Comparison of ENCODE assay signal across 8 cellular contexts in genomic region chr1:13930151-13930550, GRCh38.
DNase-seq lines count a peak whose midpoint lies in the region; ATAC-seq and TF ChIP-seq lines count a peak whose summit lies in the region.
"Had no signal": no experiment of that assay in that cellular context is flagged by ENCODE, and none has a peak within 500 bp of the region (broad histone marks: within the 10 kb centered on the region; RNA-seq: fewer than 3 reads in every experiment).

No MANE protein-coding gene starts in this region.

- peaks cover 13% of the 10 kb centered on the region for H3K27me3 Mint-ChIP-seq in activated naive CD4-positive, alpha-beta T cell treated with anti-CD3 and anti-CD28 coated beads, Interleukin-2, amount 10 ng/mL, durations not matched to agents 7 days and 5 days
- H3K27me3 Mint-ChIP-seq in progenitor cell of endocrine pancreas, result peaks cover 39% of the 10 kb centered on the region

- H3K4me3 Mint-ChIP-seq in activated naive CD4-positive, alpha-beta T cell treated with anti-CD3 and anti-CD28 coated beads, Interleukin-2, amount 10 ng/mL, durations not matched to agents 7 days and 5 days, result no peak overlapping the region
- no peak overlapping the region for H3K4me3 Mint-ChIP-seq in progenitor cell of endocrine pancreas (ENCODE audit: low read depth)

- H3K36me3 Mint-ChIP-seq in activated naive CD4-positive, alpha-beta T cell treated with anti-CD3 and anti-CD28 coated beads, Interleukin-2, amount 10 ng/mL, durations not matched to agents 7 days and 5 days, result no peaks in the 10 kb centered on the region
- H3K36me3 Mint-ChIP-seq in progenitor cell of endocrine pancreas (ENCODE audit: insufficient read depth), result no peaks in the 10 kb centered on the region

- ATAC-seq in HG02571 (IDR thresholded peaks at IDR 0.05; ENCODE audit: unreplicated experiment), result no peak

- H3K27ac Mint-ChIP-seq in activated naive CD4-positive, alpha-beta T cell treated with anti-CD3 and anti-CD28 coated beads, Interleukin-2, amount 10 ng/mL, durations not matched to agents 7 days and 5 days, result no peak overlapping the region
- H3K27ac Mint-ChIP-seq in progenitor cell of endocrine pancreas, result no peak overlapping the region

- TF ChIP-seq CTCF in GM12873 (IDR thresholded peaks at IDR 0.05; ENCODE audit: insufficient read depth, low read depth, low read length, missing control alignments) (peak; percentile 81), LNCAP (IDR thresholded peaks at IDR 0.05) (peak; percentile 39; the same call in 1 of the 2 replicates), progenitor cell of endocrine pancreas (IDR thresholded peaks at IDR 0.05; ENCODE audit: unreplicated experiment) (peak; percentile 51)

- no peaks in the 10 kb centered on the region for H3K4me1 Mint-ChIP-seq in activated naive CD4-positive, alpha-beta T cell treated with anti-CD3 and anti-CD28 coated beads, Interleukin-2, amount 10 ng/mL, durations not matched to agents 7 days and 5 days
- no peaks in the 10 kb centered on the region for H3K4me1 Mint-ChIP-seq in progenitor cell of endocrine pancreas (ENCODE audit: low read depth)

- CTCF ChIA-PET in activated naive CD4-positive, alpha-beta T cell treated with anti-CD3 and anti-CD28 coated beads, Interleukin-2, amount 10 ng/mL, durations not matched to agents 7 days and 5 days (lab: Charles Lee), result interaction anchor here (0.7 kb wide), 1 partner anchor 116 kb away, joined by 3 read pairs; no protein-coding TSS in a partner anchor

- peak; percentile 49 for DNase-seq in activated naive CD4-positive, alpha-beta T cell treated with anti-CD3 and anti-CD28 coated beads, Interleukin-2, amount 10 ng/mL, durations not matched to agents 7 days and 5 days
- DNase-seq in progenitor cell of endocrine pancreas (ENCODE audit: low spot score, unreplicated experiment), result no peak
- no peak for DNase-seq in NCI-H2107 (lab: John Stamatoyannopoulos, UW)
- DNase-seq in dedifferentiated amniotic fluid mesenchymal stem cell (ENCODE audit: extremely low spot score), result no peak
- DNase-seq: NCI-H1417 treated with DMSO at 0.1 percent for 48 hours had no signal

- no peaks in the 10 kb centered on the region for H3K9me3 Mint-ChIP-seq in activated naive CD4-positive, alpha-beta T cell treated with anti-CD3 and anti-CD28 coated beads, Interleukin-2, amount 10 ng/mL, durations not matched to agents 7 days and 5 days
- H3K9me3 Mint-ChIP-seq in progenitor cell of endocrine pancreas (ENCODE audit: low read depth), result no peaks in the 10 kb centered on the region
